In the genomic region with DNA sequence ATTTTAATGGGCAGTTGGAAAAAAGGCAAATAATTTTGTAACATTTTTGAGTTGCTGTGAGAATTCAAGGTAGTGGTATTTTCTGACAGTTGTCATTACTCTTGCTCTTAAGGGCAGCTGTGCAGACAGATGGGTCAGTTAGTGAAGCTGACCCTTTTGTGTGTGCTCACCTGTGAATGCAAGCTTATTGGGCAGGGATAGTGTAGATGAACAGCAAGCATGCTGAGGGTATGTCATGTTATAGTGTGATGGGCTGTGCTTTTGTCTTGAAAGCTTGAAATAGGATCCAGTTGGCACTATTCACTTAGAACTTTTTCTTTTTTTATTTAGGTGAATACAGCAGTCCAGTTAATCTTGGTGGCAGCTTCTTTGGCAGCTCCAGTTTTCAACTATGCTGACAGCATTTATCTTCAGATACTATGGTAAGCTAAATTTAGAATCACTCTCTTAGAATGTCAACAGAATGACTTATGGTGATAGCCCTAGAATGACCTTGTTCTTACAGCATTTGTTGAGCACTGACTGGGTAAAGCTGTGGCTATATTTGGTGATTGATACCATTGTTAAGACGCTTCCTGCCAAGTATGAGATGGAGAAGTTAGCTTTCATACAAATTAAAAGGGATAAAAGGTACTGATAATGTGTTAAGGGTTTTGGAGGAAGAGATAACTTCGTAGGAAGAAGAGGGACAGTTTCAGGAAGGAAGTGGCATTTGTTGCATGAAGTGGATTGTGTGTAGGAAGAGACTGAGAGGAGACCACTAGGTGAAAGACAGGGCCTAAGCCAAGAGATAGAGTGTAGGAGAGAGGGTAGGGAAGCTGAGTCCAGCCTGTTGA, we compare ENCODE assay signal across 13 cellular contexts. TPM values are rescaled to one million over a fixed set of nuclear protein-coding genes. Genes with fewer than 3 reads are reported as not detected.
DNase-seq lines count a peak whose midpoint lies in the region; ATAC-seq and TF ChIP-seq lines count a peak whose summit lies in the region.
"Had no signal": no experiment of that assay in that cellular context is flagged by ENCODE, and none has a peak within 500 bp of the region (broad histone marks: within the 10 kb centered on the region; RNA-seq: fewer than 3 reads in every experiment).

No MANE protein-coding gene starts in this region.

- peaks cover 0 to 67% (median 50%) of the 10 kb centered on the region in 11 experiments; a peak in 20 of 22 replicates for H4K20me1 ChIP-seq in BLaER1 treated with 17β-estradiol and CSF1 and Interleukin-3, amounts not matched to agents 10 nM and 100 nM
- peaks cover 7% of the 10 kb centered on the region; the same call in 1 of the 2 replicates for H4K20me1 ChIP-seq in IMR-90 (ENCODE audit: insufficient read depth, low read length)

- no peak overlapping the region for H3K4me3 ChIP-seq in BLaER1 treated with 17β-estradiol and CSF1 and Interleukin-3, amounts not matched to agents 10 nM and 100 nM
- H3K4me3 ChIP-seq in IMR-90 (ENCODE audit: insufficient read depth, low read depth, low read length) (no peak overlapping the region), body of pancreas (no peak overlapping the region), testis (no peak overlapping the region)

- no peak overlapping the region for H2BK5ac ChIP-seq in IMR-90 (ENCODE audit: low read depth, low read length, poor library complexity, severe bottlenecking)

- no peak overlapping the region for H3K56ac ChIP-seq in IMR-90 (ENCODE audit: extremely low read depth, insufficient read depth, low read length)

- CTCF ChIA-PET in IMR-90 (lab: Yijun Ruan, JAX): no interaction called here

- no peaks in the 10 kb centered on the region for H3K27me3 Mint-ChIP-seq in memory B cell

- peak overlapping the region; percentile 64; the same call in 1 of the 2 replicates for H3K18ac ChIP-seq in IMR-90 (ENCODE audit: low read depth, low read length)

- no peaks in the 10 kb centered on the region for H3K9me3 ChIP-seq in BLaER1 treated with 17β-estradiol and CSF1 and Interleukin-3, amounts not matched to agents 10 nM and 100 nM (replicated peaks in 1 of 11)
- H3K9me3 ChIP-seq in IMR-90 (ENCODE audit: control insufficient read depth, insufficient read depth, low read length) (no peaks in the 10 kb centered on the region), body of pancreas (no peaks in the 10 kb centered on the region), testis (no peaks in the 10 kb centered on the region)

- no peak overlapping the region for H2AFZ ChIP-seq in IMR-90 (replicated peaks; ENCODE audit: low read length, poor library complexity)

- no peak overlapping the region for H3K9ac ChIP-seq in BLaER1 treated with 17β-estradiol and CSF1 and Interleukin-3, amounts not matched to agents 10 nM and 100 nM
- H3K9ac ChIP-seq in IMR-90 (ENCODE audit: low read depth, low read length): no peak overlapping the region

- no peaks in the 10 kb centered on the region; a peak in 1 of 22 replicates for H3K27me3 ChIP-seq in BLaER1 treated with 17β-estradiol and CSF1 and Interleukin-3, amounts not matched to agents 10 nM and 100 nM
- H3K27me3 ChIP-seq in IMR-90 (ENCODE audit: control insufficient read depth, insufficient read depth, low read length) (no peaks in the 10 kb centered on the region), body of pancreas (no peaks in the 10 kb centered on the region), testis (no peaks in the 10 kb centered on the region)

- no peak overlapping the region for H4K5ac ChIP-seq in IMR-90 (ENCODE audit: low read depth, low read length)

- in situ Hi-C loops in IMR-90 (cut with MboI; ENCODE audit: low sequenced_read_pairs): no loop called here

- no peaks in the 10 kb centered on the region for H3K9me3 Mint-ChIP-seq in memory B cell

- H3K4me1 Mint-ChIP-seq in memory B cell: peaks cover 4% of the 10 kb centered on the region

- peak overlapping the region in 10 of 11 experiments; percentile 11 to 78 (median 32); a peak in 19 of 22 replicates for H3K4me2 ChIP-seq in BLaER1 treated with 17β-estradiol and CSF1 and Interleukin-3, amounts not matched to agents 10 nM and 100 nM
- H3K4me2 ChIP-seq in IMR-90 (ENCODE audit: low read depth, low read length): no peak overlapping the region

- no peak; the same call in 1 of the 2 replicates for ATAC-seq in IMR-90 (ENCODE audit: low read depth)
- ATAC-seq in body of pancreas: peak; percentile 30
- no peak for ATAC-seq in memory B cell (ENCODE audit: low read depth)
- no peak for ATAC-seq in HG02678 (IDR thresholded peaks at IDR 0.05; ENCODE audit: unreplicated experiment)
- no peak for ATAC-seq in GM21390 (IDR thresholded peaks at IDR 0.05; ENCODE audit: unreplicated experiment)
- ATAC-seq: sciatic nerve had no signal

- POLR2A ChIA-PET in IMR-90 (lab: Charles Lee; ENCODE audit: unreplicated experiment): no interaction called here

- peaks cover 21 to 37% of the 10 kb centered on the region in 2 experiments for H3K79me1 ChIP-seq in IMR-90 (ENCODE audit: low read depth in 1 of 2, low read length in 2 of 2)

- no peak overlapping the region for H3K4me3 Mint-ChIP-seq in memory B cell

- H3K4ac ChIP-seq in IMR-90 (ENCODE audit: low read depth, low read length): peak overlapping the region; percentile 54; the same call in 1 of the 2 replicates

- H2BK120ac ChIP-seq in IMR-90 (ENCODE audit: low read depth, low read length): peak overlapping the region; percentile 52

- no peak overlapping the region; the same call in 1 of the 2 replicates for H3K23ac ChIP-seq in IMR-90 (ENCODE audit: low read depth, low read length)

- H3K14ac ChIP-seq in IMR-90 (replicated peaks; ENCODE audit: low read depth, low read length): peak overlapping the region; percentile 52; the same call in 1 of the 2 replicates

- H3K36me3 ChIP-seq in BLaER1 treated with 17β-estradiol and CSF1 and Interleukin-3, amounts not matched to agents 10 nM and 100 nM: peaks cover 83 to 100% (median 95%) of the 10 kb centered on the region in 11 experiments
- H3K36me3 ChIP-seq in IMR-90 (ENCODE audit: control insufficient read depth, insufficient read depth, low read length) (peaks cover 28% of the 10 kb centered on the region), body of pancreas (replicated peaks in 1 of 2; ENCODE audit: insufficient read depth in 1 of 2, low read depth in 2 of 2) (peaks cover 0 to 20% of the 10 kb centered on the region in 2 donors), testis (ENCODE audit: low read depth, missing control alignments) (no peaks in the 10 kb centered on the region)

- H3K36me3 Mint-ChIP-seq in memory B cell: peaks cover 30% of the 10 kb centered on the region

- dilution Hi-C loops in IMR-90 (cut with HindIII; ENCODE audit: low sequenced_read_pairs, unreplicated experiment): no loop called here

- no peak for TF ChIP-seq CTCF in IMR-90 (conservative IDR thresholded peaks at IDR 0.05; ENCODE audit: low read depth, low read length)
- TF ChIP-seq CTCF in body of pancreas (IDR thresholded peaks at IDR 0.05): no peak
- TF ChIP-seq CTCF in testis (IDR thresholded peaks at IDR 0.05): no peak

- TF ChIP-seq POLR2A in IMR-90 (IDR thresholded peaks at IDR 0.05; ENCODE audit: low read depth, low read length) (no peak), body of pancreas (IDR thresholded peaks at IDR 0.05) (no peak), testis (IDR thresholded peaks at IDR 0.05) (no peak)

- H3K27ac Mint-ChIP-seq in memory B cell: peak overlapping the region; percentile 6

- no peak overlapping the region; the same call in 2 of the 3 replicates for H2BK15ac ChIP-seq in IMR-90 (ENCODE audit: low read depth, low read length)

- BruUV-seq in IMR-90 (replicated peaks; lab: Mats Ljungman, UMichigan): no TSS peak

- TF ChIP-seq RAD21 in IMR-90 (IDR thresholded peaks at IDR 0.05; ENCODE audit: low read length): no peak

- H4K91ac ChIP-seq in IMR-90 (ENCODE audit: insufficient read depth, low read depth, low read length): peak overlapping the region; percentile 74

- peak overlapping the region in 1 of 2 experiments; percentile 17; a peak in 1 of 4 replicates for H4K8ac ChIP-seq in IMR-90 (ENCODE audit: low read depth in 2 of 2, low read length in 2 of 2)

- DNase-seq in IMR-90: no peak
- DNase-seq in body of pancreas: no peak
- DNase-seq in memory B cell (ENCODE audit: low spot score in 2 of 2): no peak
- DNase-seq in NCI-H2171 (lab: John Stamatoyannopoulos, UW): no peak
- no peak for DNase-seq in testis
- DNase-seq: activated CD4-positive, CD25-positive, alpha-beta regulatory T cell; erythroblast; NCI-H2029 had no signal

- H3K27ac ChIP-seq in BLaER1 treated with 17β-estradiol and CSF1 and Interleukin-3, amounts not matched to agents 10 nM and 100 nM: peak overlapping the region in 5 of 11 experiments; percentile 2 to 37 (median 10); a peak in 3 of 22 replicates
- H3K27ac ChIP-seq in IMR-90 (ENCODE audit: insufficient read depth, low read length) (peak overlapping the region; percentile 60; the same call in 1 of the 2 replicates), body of pancreas (peak overlapping the region in 2 of 4 donors; percentile 4 to 34), testis (peak overlapping the region in 1 of 2 donors; percentile 32)

- H3K9me1 ChIP-seq in IMR-90 (ENCODE audit: insufficient read depth, low read length): peaks cover 13% of the 10 kb centered on the region

- intact Hi-C loops in IMR-90 (cut with micrococcal nuclease): no loop called here
- intact Hi-C loops in body of pancreas (cut with DNase I): no loop called here
- intact Hi-C loops in testis (cut with DNase I; ENCODE audit: low total_unique reads): no loop called here

- H2BK20ac ChIP-seq in IMR-90 (ENCODE audit: low read depth, low read length): no peak overlapping the region

- 38 to 100% methylated on average over 1 of the region's 2 CpGs for WGBS in IMR-90 (ENCODE audit: extremely low coverage in 2 of 2, insufficient read length in 1 of 2), 2 experiments
- 8 to 10% methylated on average over 2 of the region's 2 CpGs for WGBS in body of pancreas, 2 donors
- 42 to 52% methylated on average over 2 of the region's 2 CpGs for WGBS in testis, 2 donors

- no peak overlapping the region for H2AK5ac ChIP-seq in IMR-90 (ENCODE audit: low read depth, low read length)

- H3K4me1 ChIP-seq in BLaER1 treated with 17β-estradiol and CSF1 and Interleukin-3, amounts not matched to agents 10 nM and 100 nM: peaks cover 14 to 34% (median 20%) of the 10 kb centered on the region in 10 experiments
- H3K4me1 ChIP-seq in IMR-90 (ENCODE audit: control insufficient read depth, insufficient read depth, low read length): peaks cover 6% of the 10 kb centered on the region
- H3K4me1 ChIP-seq in body of pancreas: peaks cover 27% of the 10 kb centered on the region
- H3K4me1 ChIP-seq in testis: peaks cover 19% of the 10 kb centered on the region

- no peak overlapping the region for H2AK9ac ChIP-seq in IMR-90 (replicated peaks; ENCODE audit: low read depth, low read length, poor library complexity)

RNA-seq across cellular contexts. Expression of a gene that starts 19.5 kb away (rescaled TPM):
- total RNA-seq in IMR-90 (2012; rRNA removed): under 0.01 TPM in 2 replicates
- polyA plus RNA-seq in IMR-90 (2012; rRNA removed): 0.11 and 0.19 TPM in 2 replicates
- polyA plus RNA-seq in IMR-90 (2012; cell fraction: cytosol; rRNA removed): 0.05 and 0.21 TPM in 2 replicates
- polyA plus RNA-seq in IMR-90 (2012; cell fraction: nucleus; rRNA removed; ENCODE audit: low replicate concordance): 0.07 and 0.37 TPM in 2 replicates
- total RNA-seq in body of pancreas: 10 to 100 TPM; 10.9 to 11.2 TPM
- total RNA-seq in testis: under 1 TPM; 0.08 to 0.43 TPM
- 3.1 TPM for polyA plus RNA-seq in testis (ENCODE audit: insufficient read depth, low read depth, low replicate concordance)
- total RNA-seq: OCI-LY7 had no signal

RNA-seq across cellular contexts. Expression of a gene that starts 28.4 kb away (rescaled TPM):
- 76.4 and 80.3 TPM in 2 replicates for total RNA-seq in IMR-90 (2012; rRNA removed)
- polyA plus RNA-seq in IMR-90 (2012; rRNA removed): 43.3 and 45.9 TPM in 2 replicates
- polyA plus RNA-seq in IMR-90 (2012; cell fraction: cytosol; rRNA removed): 14.1 and 16.1 TPM in 2 replicates
- 15.7 and 72.8 TPM in 2 replicates for polyA plus RNA-seq in IMR-90 (2012; cell fraction: nucleus; rRNA removed; ENCODE audit: low replicate concordance)
- 100 to 1,000 TPM in 1 of 2 donors, 10 to 100 TPM in 1; 31.6 to 102 TPM for total RNA-seq in body of pancreas
- total RNA-seq in testis: 10 to 100 TPM; 52.6 to 52.7 TPM
- 77.1 TPM for polyA plus RNA-seq in testis (ENCODE audit: insufficient read depth, low read depth, low replicate concordance)

Comparison
In these comparisons a context has a peak if more than half of its experiments do, and no peak if none do; other contexts are left out.
1. RNA of a gene that starts 19.5 kb away (total RNA-seq): 10.9 to 11.2 TPM in body of pancreas; 0.08 to 0.43 TPM in testis and under 0.01 TPM in IMR-90; every median in the first group is over 4 times any median in the second.